9 cellular contexts compared by ENCODE assay signal in the genomic region with DNA sequence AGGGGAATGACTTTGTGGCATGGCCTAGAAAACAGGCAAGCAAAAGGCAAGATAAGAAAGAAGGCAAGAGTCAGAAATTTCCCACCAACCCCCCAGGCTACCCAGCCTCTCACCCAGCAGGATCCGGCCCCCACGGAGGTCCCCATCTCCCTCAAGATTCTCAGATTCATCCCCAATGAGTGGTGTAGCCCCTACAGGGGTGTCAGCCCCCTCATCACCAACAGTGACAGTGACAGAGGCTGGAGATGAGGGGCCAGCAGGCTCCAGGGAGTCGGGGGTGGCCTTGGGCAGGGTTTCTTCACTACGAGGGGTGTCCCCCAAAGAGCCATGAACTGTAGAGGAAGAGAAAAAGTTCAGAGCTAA.
DNase-seq lines count a peak whose midpoint lies in the region; ATAC-seq and TF ChIP-seq lines count a peak whose summit lies in the region.
"Had no signal": no experiment of that assay in that cellular context is flagged by ENCODE, and none has a peak within 500 bp of the region (broad histone marks: within the 10 kb centered on the region; RNA-seq: fewer than 3 reads in every experiment).

No MANE protein-coding gene starts in this region.

- H3K9me3 Mint-ChIP-seq in effector memory CD8-positive, alpha-beta T cell, result no peaks in the 10 kb centered on the region

- H2AFZ ChIP-seq in neuron (ENCODE audit: low read depth, low read length), result no peak overlapping the region

- H3K27ac Mint-ChIP-seq in effector memory CD8-positive, alpha-beta T cell, result peak overlapping the region; percentile 87 to 89

- H3K4me1 ChIP-seq in NT2/D1 (ENCODE audit: insufficient read depth, insufficient read length), result peaks cover 6% of the 10 kb centered on the region
- peaks cover 31% of the 10 kb centered on the region for H3K4me1 ChIP-seq in neuron (ENCODE audit: insufficient read depth, low read length)

- no peak for ATAC-seq in effector memory CD8-positive, alpha-beta T cell (replicated peaks)
- ATAC-seq in HG03460 (IDR thresholded peaks at IDR 0.05; ENCODE audit: unreplicated experiment), result no peak

- H3K4me1 Mint-ChIP-seq in effector memory CD8-positive, alpha-beta T cell (ENCODE audit: low read depth in 2 of 2), result peaks cover 29 to 35% of the 10 kb centered on the region in 2 donors

- H3K4me3 ChIP-seq in NT2/D1 (ENCODE audit: insufficient read length, low read depth), result peak overlapping the region; percentile 89
- H3K4me3 ChIP-seq in neuron (ENCODE audit: low read length), result peak overlapping the region; percentile 95

- H3K27me3 ChIP-seq in NT2/D1 (ENCODE audit: insufficient read depth, insufficient read length) (no peaks in the 10 kb centered on the region), neuron (ENCODE audit: insufficient read depth, low read length) (no peaks in the 10 kb centered on the region)

- H3K27me3 Mint-ChIP-seq in effector memory CD8-positive, alpha-beta T cell, result no peaks in the 10 kb centered on the region

- peak overlapping the region; percentile 75 for H3K9ac ChIP-seq in NT2/D1 (ENCODE audit: insufficient read length, low read depth)

- peak overlapping the region; percentile 90 for H3K27ac ChIP-seq in C4-2B

- H3K9me3 ChIP-seq in NT2/D1 (ENCODE audit: insufficient read depth, low read length), result no peaks in the 10 kb centered on the region
- H3K9me3 ChIP-seq in neuron (ENCODE audit: low read length), result no peaks in the 10 kb centered on the region

- peaks cover 43% of the 10 kb centered on the region for H3K36me3 Mint-ChIP-seq in effector memory CD8-positive, alpha-beta T cell (ENCODE audit: insufficient read depth)

- no peak for DNase-seq in NT2/D1 (ENCODE audit: low read depth, low spot score)
- no peak for DNase-seq in effector memory CD8-positive, alpha-beta T cell
- DNase-seq in amygdala (lab: John Stamatoyannopoulos, UW), result no peak
- DNase-seq in hepatic stellate cell (ENCODE audit: low spot score), result no peak
- no peak for DNase-seq in NCI-H1105 treated with DMSO at 0.1 percent for 48 hours (lab: John Stamatoyannopoulos, UW)
- DNase-seq: NCI-H510A had no signal

- H3K36me3 ChIP-seq in NT2/D1 (ENCODE audit: insufficient read depth, insufficient read length, low read length), result peaks cover 55% of the 10 kb centered on the region
- H3K36me3 ChIP-seq in neuron (ENCODE audit: insufficient read depth, low read length), result peaks cover 51% of the 10 kb centered on the region

- peak overlapping the region; percentile 76 to 84 for H3K4me3 Mint-ChIP-seq in effector memory CD8-positive, alpha-beta T cell

- no peak for TF ChIP-seq CTCF in C4-2B (conservative IDR thresholded peaks at IDR 0.05)
